19 cellular contexts compared by ENCODE assay signal in the genomic region with DNA sequence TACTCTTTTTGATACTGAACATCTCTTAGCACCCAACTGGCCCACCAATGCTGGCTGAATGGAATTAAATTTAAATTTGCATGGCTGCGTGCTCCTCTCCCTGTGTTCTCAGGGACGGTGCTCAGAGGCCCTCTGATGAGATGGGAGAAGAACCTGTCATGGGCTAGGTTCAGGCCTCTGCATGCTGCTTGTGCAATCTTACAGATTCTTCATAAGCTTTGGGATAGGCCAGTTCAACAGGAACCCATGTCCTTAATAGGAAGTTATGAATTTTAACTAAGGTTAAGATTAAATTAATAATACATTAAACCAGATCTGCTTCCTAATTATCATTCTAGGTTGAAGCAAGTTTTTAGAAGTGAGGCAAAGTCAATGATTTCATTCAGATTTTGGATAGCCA.
DNase-seq lines count a peak whose midpoint lies in the region; ATAC-seq, FAIRE-seq and TF ChIP-seq lines count a peak whose summit lies in the region.
"Had no signal": no experiment of that assay in that cellular context is flagged by ENCODE, and none has a peak within 500 bp of the region (broad histone marks: within the 10 kb centered on the region; RNA-seq: fewer than 3 reads in every experiment).

No MANE protein-coding gene starts in this region.

- H3K27me3 ChIP-seq in RWPE2 (ENCODE audit: insufficient read depth, poor library complexity, severe bottlenecking), result no peaks in the 10 kb centered on the region
- no peaks in the 10 kb centered on the region for H3K27me3 ChIP-seq in endothelial cell of umbilical vein (ENCODE audit: control insufficient read depth in 2 of 2, insufficient read depth in 2 of 2, low read length in 2 of 2)
- H3K27me3 ChIP-seq in right cardiac atrium (ENCODE audit: control insufficient read depth, insufficient read depth), result no peaks in the 10 kb centered on the region
- H3K27me3 ChIP-seq: BLaER1, body of pancreas, hepatocyte had no signal

- ATAC-seq in RWPE2 (ENCODE audit: low read depth), result no peak
- no peak for ATAC-seq in right cardiac atrium
- ATAC-seq: body of pancreas had no signal

- H3K36me3 ChIP-seq in RWPE2 (ENCODE audit: low read depth), result no peaks in the 10 kb centered on the region
- no peaks in the 10 kb centered on the region for H3K36me3 ChIP-seq in endothelial cell of umbilical vein (ENCODE audit: control insufficient read depth in 2 of 2, extremely low read depth in 1 of 2, insufficient read depth in 2 of 2, low read length in 2 of 2)
- H3K36me3 ChIP-seq: BLaER1 had no signal

- POLR2A ChIA-PET in endothelial cell of umbilical vein (lab: Charles Lee), result no interaction called here

- no peaks in the 10 kb centered on the region for H3K9me3 Mint-ChIP-seq in nephron

- CTCF ChIA-PET in endothelial cell of umbilical vein (lab: Charles Lee), result interaction anchor here (1.2 to 1.9 kb wide), 7 partner anchors 27 to 500 kb away, joined by 3 to 10 read pairs (median 6); partner anchors contain the start of gene LRIG3

- intact Hi-C loops in endothelial cell of umbilical vein (cut with micrococcal nuclease) (loop anchor here (2.0 kb wide), 2 partner anchors 37 to 77 kb away; no protein-coding TSS in a partner anchor), right cardiac atrium (cut with DNase I) (no loop called here)

- H3K4me3 Mint-ChIP-seq in nephron, result no peak overlapping the region

- no peak for TF ChIP-seq CTCF in RWPE2 (IDR thresholded peaks at IDR 0.05; ENCODE audit: poor library complexity, severe bottlenecking)
- no peak for TF ChIP-seq CTCF in endothelial cell of umbilical vein (IDR thresholded peaks at IDR 0.05; ENCODE audit: extremely low read depth in 1 of 2, insufficient read depth in 1 of 2, low read depth in 1 of 2, low read length in 2 of 2)
- no peak for TF ChIP-seq CTCF in nephron (IDR thresholded peaks at IDR 0.05; ENCODE audit: unreplicated experiment in 3 of 3)

- no peaks in the 10 kb centered on the region for H3K79me2 ChIP-seq in endothelial cell of umbilical vein (ENCODE audit: control insufficient read depth, insufficient read depth, low read length)
- H3K79me2 ChIP-seq: hepatocyte had no signal

- WGBS in right cardiac atrium, result 96% methylated on average over 2 of the region's 2 CpGs

- DNase-seq in RWPE2 (ENCODE audit: low spot score) (no peak), endothelial cell of umbilical vein (ENCODE audit: low read depth, low spot score) (no peak), right cardiac atrium (no peak), GM19240 (ENCODE audit: insufficient read length, low spot score) (no peak), HPDE6-E6E7 (ENCODE audit: extremely low spot score) (no peak)
- DNase-seq in activated naive CD4-positive, alpha-beta T cell treated with Interleukin-2 at 50 U/mL for 16 hours, result no peak
- DNase-seq: activated CD4-positive, alpha-beta T cell treated with anti-CD3 and anti-CD28 coated beads for 48 hours; activated CD8-positive, alpha-beta memory T cell treated with anti-CD3 and anti-CD28 coated beads, Interleukin-2, amount 50 U/mL, for 48 hours; body of pancreas; midbrain; MM.1S; NCI-H187; NCI-H510A treated with DMSO at 0.1 percent for 48 hours; nucleus accumbens; stimulated activated CD4-positive, alpha-beta T cell treated with anti-CD3 and anti-CD28 coated beads, Interleukin-4, amount 100 ng/mL, for 24 hours had no signal

- no peaks in the 10 kb centered on the region for H3K27me3 Mint-ChIP-seq in nephron (ENCODE audit: low read depth)

- no peaks in the 10 kb centered on the region for H3K36me3 Mint-ChIP-seq in nephron (ENCODE audit: low read depth)

- H3K9ac ChIP-seq in endothelial cell of umbilical vein (replicated peaks; ENCODE audit: extremely low read depth, insufficient read depth, low read length), result no peak overlapping the region
- H3K9ac ChIP-seq: BLaER1 had no signal

- H3K4me1 ChIP-seq in RWPE2 (ENCODE audit: insufficient read depth, poor library complexity, severe bottlenecking), result peaks cover 48% of the 10 kb centered on the region
- H3K4me1 ChIP-seq in endothelial cell of umbilical vein (ENCODE audit: control insufficient read depth, extremely low read depth, insufficient read depth, low read length), result peaks cover 32% of the 10 kb centered on the region
- no peaks in the 10 kb centered on the region for H3K4me1 ChIP-seq in right cardiac atrium (ENCODE audit: control insufficient read depth, insufficient read depth, low read length)
- H3K4me1 ChIP-seq: BLaER1 had no signal

- H3K4me3 ChIP-seq in RWPE2 (ENCODE audit: severe bottlenecking), result no peak overlapping the region
- no peak overlapping the region for H3K4me3 ChIP-seq in endothelial cell of umbilical vein (replicated peaks in 1 of 3; ENCODE audit: insufficient read depth in 1 of 3, low read depth in 1 of 3, low read length in 3 of 3)
- no peak overlapping the region for H3K4me3 ChIP-seq in right cardiac atrium (ENCODE audit: low read length)
- H3K4me3 ChIP-seq: BLaER1, body of pancreas, hepatocyte had no signal

- no peak overlapping the region for H2AFZ ChIP-seq in endothelial cell of umbilical vein (ENCODE audit: low read depth, low read length)
- H2AFZ ChIP-seq: hepatocyte had no signal

- no peak for FAIRE-seq in endothelial cell of umbilical vein (lab: Jason Lieb, UNC)
- FAIRE-seq: G401.6 had no signal

- BruUV-seq in endothelial cell of umbilical vein (replicated peaks; lab: Mats Ljungman, UMichigan), result no TSS peak

- H3K9me1 ChIP-seq in endothelial cell of umbilical vein (replicated peaks; ENCODE audit: control insufficient read depth, extremely low read depth, insufficient read depth, low read length), result no peaks in the 10 kb centered on the region

- dilution Hi-C loops in endothelial cell of umbilical vein (cut with MboI; ENCODE audit: extremely low pct_ligation_motif_present, low sequenced_read_pairs), result no loop called here

- TF ChIP-seq POLR2A in endothelial cell of umbilical vein (IDR thresholded peaks at IDR 0.05; ENCODE audit: low read depth, low read length), result no peak

- H3K27ac ChIP-seq in RWPE2 (ENCODE audit: poor library complexity, severe bottlenecking) (peak overlapping the region; percentile 100), endothelial cell of umbilical vein (ENCODE audit: insufficient read depth, low read depth, low read length) (peak overlapping the region; percentile 81), right cardiac atrium (ENCODE audit: low read length) (no peak overlapping the region)
- H3K27ac ChIP-seq: BLaER1, body of pancreas, hepatocyte had no signal

- peaks cover 43% of the 10 kb centered on the region for H3K4me1 Mint-ChIP-seq in nephron

- H3K27ac Mint-ChIP-seq in nephron, result peak overlapping the region; percentile 85 to 97 (median 88)

- H3K9me3 ChIP-seq in RWPE2 (ENCODE audit: severe bottlenecking) (no peaks in the 10 kb centered on the region), endothelial cell of umbilical vein (replicated peaks; ENCODE audit: control insufficient read depth, insufficient read depth, low read length) (no peaks in the 10 kb centered on the region), right cardiac atrium (ENCODE audit: control insufficient read depth, low read length) (no peaks in the 10 kb centered on the region)
- H3K9me3 ChIP-seq: BLaER1, body of pancreas had no signal

- no peak overlapping the region for H3K4me2 ChIP-seq in endothelial cell of umbilical vein (ENCODE audit: insufficient read depth, low read length)
- H3K4me2 ChIP-seq: BLaER1, hepatocyte had no signal

- no peaks in the 10 kb centered on the region for H4K20me1 ChIP-seq in endothelial cell of umbilical vein (replicated peaks; ENCODE audit: control insufficient read depth, extremely low read depth, insufficient read depth, low read length)
- H4K20me1 ChIP-seq: BLaER1 had no signal

TF ChIP-seq in endothelial cell of umbilical vein, 7 proteins besides CTCF, POLR2A, EP300 and RAD21:
- TF ChIP-seq EZH2 (IDR thresholded peaks at IDR 0.05; ENCODE audit: borderline replicate concordance, low read depth, low read length, severe bottlenecking) (no peak), JUN (IDR thresholded peaks at IDR 0.05; ENCODE audit: borderline replicate concordance, insufficient read depth, insufficient read length, low read depth) (no peak), MAX (IDR thresholded peaks at IDR 0.05; ENCODE audit: insufficient read depth, insufficient read length) (no peak), FOS (IDR thresholded peaks at IDR 0.05; ENCODE audit: borderline replicate concordance, insufficient read depth, low read length) (no peak), GATA2 (IDR thresholded peaks at IDR 0.05; ENCODE audit: insufficient read depth, insufficient read length, low read depth, low read length) (no peak), POLR2AphosphoS5 (IDR thresholded peaks at IDR 0.05; ENCODE audit: insufficient read depth, low read depth, low read length) (no peak), MYC (IDR thresholded peaks at IDR 0.05; ENCODE audit: low read depth, low read length) (no peak)
